Comparison of ENCODE assay signal across 12 cellular contexts in the genomic region with DNA sequence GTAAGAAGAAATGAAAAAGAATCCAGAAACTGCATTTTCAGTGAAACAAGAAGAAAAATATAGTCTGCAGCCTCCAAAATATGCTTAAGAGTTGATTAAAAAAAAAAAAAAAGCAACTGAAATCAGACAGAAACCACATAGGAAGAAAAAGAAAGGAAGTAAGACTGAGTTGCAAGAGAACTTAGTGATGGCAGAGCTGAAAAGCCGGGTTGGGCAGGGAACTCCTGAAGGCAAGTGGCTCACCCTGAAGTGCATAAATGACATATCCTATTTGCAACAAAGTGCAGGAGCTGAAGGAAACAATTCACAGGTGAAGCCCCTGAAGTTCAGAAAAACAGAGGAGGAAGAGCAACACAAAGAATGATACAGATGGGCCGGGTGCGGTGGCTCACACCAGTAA.
A peak's percentile ranks its signal among the peaks of the same experiment; 100 is the strongest.
DNase-seq lines count a peak whose midpoint lies in the region; ATAC-seq and TF ChIP-seq lines count a peak whose summit lies in the region.
"Had no signal": no experiment of that assay in that cellular context is flagged by ENCODE, and none has a peak within 500 bp of the region (broad histone marks: within the 10 kb centered on the region; RNA-seq: fewer than 3 reads in every experiment).

No MANE protein-coding gene starts in this region.

- TF ChIP-seq CTCF in upper lobe of left lung (IDR thresholded peaks at IDR 0.05) = no peak

- WGBS in upper lobe of left lung, 2 donors = 57 to 64% methylated on average over 3 of the region's 3 CpGs

- peaks cover 4% of the 10 kb centered on the region for H3K4me1 Mint-ChIP-seq in activated CD8-positive, alpha-beta memory T cell treated with anti-CD3 and anti-CD28 coated beads, Interleukin-2, amount 10 ng/mL, durations not matched to agents 7 days and 5 days

- H3K27me3 ChIP-seq in upper lobe of left lung = no peaks in the 10 kb centered on the region
- H3K27me3 ChIP-seq: tibial artery had no signal

- no peak for TF ChIP-seq EP300 in upper lobe of left lung (IDR thresholded peaks at IDR 0.05)

- H3K36me3 ChIP-seq in upper lobe of left lung = no peaks in the 10 kb centered on the region
- H3K36me3 ChIP-seq: tibial artery had no signal

- H3K27ac ChIP-seq in upper lobe of left lung = no peak overlapping the region
- H3K27ac ChIP-seq: tibial artery had no signal

- no peaks in the 10 kb centered on the region for H3K36me3 Mint-ChIP-seq in activated CD8-positive, alpha-beta memory T cell treated with anti-CD3 and anti-CD28 coated beads, Interleukin-2, amount 10 ng/mL, durations not matched to agents 7 days and 5 days

- ATAC-seq in GM18909 (IDR thresholded peaks at IDR 0.05; ENCODE audit: poor library complexity, unreplicated experiment) (peak; percentile 69), HG03196 (IDR thresholded peaks at IDR 0.05; ENCODE audit: unreplicated experiment) (peak; percentile 73), upper lobe of left lung (ENCODE audit: low FRiP score in 2 of 2) (no peak)
- ATAC-seq in activated CD8-positive, alpha-beta memory T cell treated with anti-CD3 and anti-CD28 coated beads, Interleukin-2, amount 10 ng/mL, durations not matched to agents 7 days and 5 days = no peak

- no peak overlapping the region for H3K27ac Mint-ChIP-seq in activated CD8-positive, alpha-beta memory T cell treated with anti-CD3 and anti-CD28 coated beads, Interleukin-2, amount 10 ng/mL, durations not matched to agents 7 days and 5 days

- no peaks in the 10 kb centered on the region for H3K9me3 Mint-ChIP-seq in activated CD8-positive, alpha-beta memory T cell treated with anti-CD3 and anti-CD28 coated beads, Interleukin-2, amount 10 ng/mL, durations not matched to agents 7 days and 5 days (ENCODE audit: low read depth)

- H3K4me3 Mint-ChIP-seq in activated CD8-positive, alpha-beta memory T cell treated with anti-CD3 and anti-CD28 coated beads, Interleukin-2, amount 10 ng/mL, durations not matched to agents 7 days and 5 days = no peak overlapping the region

- no peak overlapping the region for H3K4me3 ChIP-seq in upper lobe of left lung
- H3K4me3 ChIP-seq: tibial artery had no signal

- H3K4me1 ChIP-seq in upper lobe of left lung = peaks cover 0 to 6% (median 1%) of the 10 kb centered on the region in 4 donors
- H3K4me1 ChIP-seq: tibial artery had no signal

- CTCF ChIA-PET in activated CD8-positive, alpha-beta memory T cell treated with anti-CD3 and anti-CD28 coated beads, Interleukin-2, amount 10 ng/mL, durations not matched to agents 7 days and 5 days (lab: Charles Lee) = no interaction called here

- TF ChIP-seq POLR2A in upper lobe of left lung (IDR thresholded peaks at IDR 0.05) = no peak

- DNase-seq in CD1c-positive myeloid dendritic cell (ENCODE audit: extremely low spot score) (peak; percentile 22), SKM-1 treated with dmso at 0.1 percent for 144 hours (lab: John Stamatoyannopoulos, UW; ENCODE audit: unreplicated experiment) (peak; percentile 64), islet precursor cell (no peak), upper lobe of left lung (no peak)
- no peak for DNase-seq in stimulated activated CD4-positive, alpha-beta T cell treated with anti-CD3 and anti-CD28 coated beads, Interleukin-4, amount 100 ng/mL, for 4 hours
- no peak for DNase-seq in activated CD8-positive, alpha-beta memory T cell treated with anti-CD3 and anti-CD28 coated beads, Interleukin-2, amount 10 ng/mL, durations not matched to agents 7 days and 5 days
- DNase-seq: NCI-H1694, NCI-H524, SHP77, tibial artery had no signal

- H3K9me3 ChIP-seq in upper lobe of left lung = no peaks in the 10 kb centered on the region
- H3K9me3 ChIP-seq: tibial artery had no signal

- H3K27me3 Mint-ChIP-seq in activated CD8-positive, alpha-beta memory T cell treated with anti-CD3 and anti-CD28 coated beads, Interleukin-2, amount 10 ng/mL, durations not matched to agents 7 days and 5 days = peaks cover 20% of the 10 kb centered on the region

Comparison
In these comparisons a context has a peak if more than half of its experiments do, and no peak if none do; other contexts are left out.
1. DNase-seq: peak in CD1c-positive myeloid dendritic cell (single experiment) and SKM-1 treated with dmso at 0.1 percent for 144 hours (single experiment); none in islet precursor cell (single experiment), stimulated activated CD4-positive, alpha-beta T cell treated with anti-CD3 and anti-CD28 coated beads, Interleukin-4, amount 100 ng/mL, for 4 hours (0 of 2), upper lobe of left lung (0 of 2) and activated CD8-positive, alpha-beta memory T cell treated with anti-CD3 and anti-CD28 coated beads, Interleukin-2, amount 10 ng/mL, durations not matched to agents 7 days and 5 days (single experiment).
2. ATAC-seq: peak in GM18909 (single experiment) and HG03196 (single experiment); none in upper lobe of left lung (0 of 2) and activated CD8-positive, alpha-beta memory T cell treated with anti-CD3 and anti-CD28 coated beads, Interleukin-2, amount 10 ng/mL, durations not matched to agents 7 days and 5 days (single experiment).